In genomic region chr2:10220516-10221391, GRCh38 we compare ENCODE assay signal across 11 cellular contexts.
A peak's percentile ranks its signal among the peaks of the same experiment; 100 is the strongest.
DNase-seq lines count a peak whose midpoint lies in the region; ATAC-seq, FAIRE-seq and TF ChIP-seq lines count a peak whose summit lies in the region.
"Had no signal": no experiment of that assay in that cellular context is flagged by ENCODE, and none has a peak within 500 bp of the region (broad histone marks: within the 10 kb centered on the region; RNA-seq: fewer than 3 reads in every experiment).

No MANE protein-coding gene starts in this region.

- POLR2A ChIA-PET in AG04449 (lab: Yijun Ruan, JAX): no interaction called here

- CTCF ChIA-PET in AG04449 (lab: Yijun Ruan, JAX): interaction anchor here (0.8 to 1.2 kb wide), 2 partner anchors 30 to 60 kb away, joined by 3 read pairs; no protein-coding TSS in a partner anchor

- H3K4me3 ChIP-seq in AG04449 (ENCODE audit: low read depth, low read length) (no peak overlapping the region), GM12865 (ENCODE audit: low read depth, low read length) (no peak overlapping the region), fibroblast of pulmonary artery (replicated peaks; ENCODE audit: low read depth, low read length) (no peak overlapping the region)
- H3K4me3 ChIP-seq: gastroesophageal sphincter had no signal

- TF ChIP-seq CTCF in AG04449 (IDR thresholded peaks at IDR 0.05; ENCODE audit: insufficient read depth, low read length, missing control alignments) (no peak), GM12865 (IDR thresholded peaks at IDR 0.05; ENCODE audit: insufficient read depth, low read depth, low read length, missing control alignments) (no peak), fibroblast of pulmonary artery (IDR thresholded peaks at IDR 0.05; ENCODE audit: low read length, missing control alignments) (no peak)

- ATAC-seq in GM21723 (IDR thresholded peaks at IDR 0.05; ENCODE audit: unreplicated experiment) (no peak), GM19328 (IDR thresholded peaks at IDR 0.05; ENCODE audit: unreplicated experiment) (no peak)
- ATAC-seq: gastroesophageal sphincter had no signal

- DNase-seq in AG04449 (ENCODE audit: low read depth, low spot score): peak; percentile 24
- DNase-seq in GM12865 (ENCODE audit: low read depth): peak; percentile 5
- DNase-seq in RCC 7860 (ENCODE audit: low spot score): peak; percentile 13
- peak; percentile 58 for DNase-seq in fibroblast of pulmonary artery (ENCODE audit: low read depth)
- no peak for DNase-seq in GM19239 (ENCODE audit: insufficient read length, low spot score)
- DNase-seq in COLO829 (ENCODE audit: low spot score): no peak
- DNase-seq: CD4-positive, alpha-beta memory T cell; NCI-H82 had no signal

- FAIRE-seq in RCC 7860 (lab: Jason Lieb, UNC) (no peak), GM19239 (lab: Jason Lieb, UNC) (no peak)

Comparison
In these comparisons a context has a peak if more than half of its experiments do, and no peak if none do; other contexts are left out.
1. DNase-seq: peak in AG04449 (single experiment), GM12865 (single experiment), RCC 7860 (single experiment) and fibroblast of pulmonary artery (single experiment); none in GM19239 (single experiment) and COLO829 (single experiment).